26 cellular contexts compared by ENCODE assay signal in the genomic region with DNA sequence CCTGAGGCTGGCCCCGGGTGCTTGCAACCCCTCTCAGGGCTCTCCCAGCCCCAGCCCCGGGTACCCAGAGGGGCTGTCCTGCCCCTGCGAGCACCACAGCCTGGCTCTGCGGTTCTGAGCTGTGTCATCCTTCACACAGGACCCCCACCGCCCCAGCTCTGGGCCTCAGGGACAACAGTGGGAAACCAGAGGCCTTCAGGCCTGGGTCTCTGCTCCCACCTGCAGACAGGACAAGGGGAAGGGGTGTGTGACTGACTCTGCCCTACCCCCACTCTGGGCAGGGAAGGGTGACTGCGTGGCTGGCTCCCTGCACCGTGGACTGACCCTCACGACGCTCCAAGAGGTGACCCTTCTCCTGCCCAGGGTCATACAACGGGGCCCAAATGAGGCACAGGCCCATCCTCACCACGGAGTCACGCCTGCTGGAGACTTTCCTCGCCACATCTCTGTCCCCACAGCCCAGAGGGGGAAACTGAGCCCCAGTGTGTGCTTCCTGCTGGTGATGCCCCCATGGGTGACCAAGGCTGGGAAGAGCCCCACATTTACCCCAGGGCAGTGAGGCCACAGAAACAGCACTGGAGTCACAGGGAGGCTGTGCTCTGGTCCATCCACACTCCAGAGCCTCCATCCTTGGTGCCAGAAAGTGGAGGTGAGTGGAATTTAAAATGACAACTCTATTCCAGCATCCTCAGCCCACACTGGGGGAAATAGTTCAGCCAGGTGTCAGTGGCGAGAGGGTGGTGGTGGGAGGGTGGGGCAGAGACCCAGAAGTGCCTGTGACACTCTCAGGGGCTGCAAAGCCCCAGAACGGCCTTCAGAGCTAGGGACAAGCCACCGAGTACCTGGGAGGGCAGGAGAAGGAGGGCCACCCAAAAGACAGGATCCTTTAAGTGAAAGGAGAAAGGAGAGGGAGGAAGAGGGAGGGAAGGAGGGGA. TPM values are rescaled to one million over a fixed set of nuclear protein-coding genes. Genes with fewer than 3 reads are reported as not detected.
DNase-seq lines count a peak whose midpoint lies in the region; ATAC-seq and TF ChIP-seq lines count a peak whose summit lies in the region.
"Had no signal": no experiment of that assay in that cellular context is flagged by ENCODE, and none has a peak within 500 bp of the region (broad histone marks: within the 10 kb centered on the region; RNA-seq: fewer than 3 reads in every experiment).

No MANE protein-coding gene starts in this region.

- H3K27ac ChIP-seq in IMR-90 (ENCODE audit: insufficient read depth, low read length): no peak overlapping the region
- peak overlapping the region; percentile 91 to 97 for H3K27ac ChIP-seq in right atrium auricular region
- H3K27ac ChIP-seq: ascending aorta, thoracic aorta, WERI-Rb-1 had no signal

- peaks cover 3% of the 10 kb centered on the region for H3K4me1 Mint-ChIP-seq in osteocyte (ENCODE audit: unreplicated experiment)
- peaks cover 3% of the 10 kb centered on the region for H3K4me1 Mint-ChIP-seq in T-helper 2 cell treated with Interferon-gamma antibody and Interleukin-4, amounts not matched to agents 5 μg/mL and 100 μg/mL, for 36 hours (ENCODE audit: low read depth)
- H3K4me1 Mint-ChIP-seq: nephron, T-helper 17 cell had no signal

- TF ChIP-seq RAD21 in IMR-90 (IDR thresholded peaks at IDR 0.05; ENCODE audit: low read length): no peak

- H3K27me3 Mint-ChIP-seq in osteocyte (ENCODE audit: unreplicated experiment): peaks cover 39% of the 10 kb centered on the region
- H3K27me3 Mint-ChIP-seq in T-helper 2 cell treated with Interferon-gamma antibody and Interleukin-4, amounts not matched to agents 5 μg/mL and 100 μg/mL, for 36 hours (ENCODE audit: low read depth): peaks cover 36% of the 10 kb centered on the region

- H3K14ac ChIP-seq in IMR-90 (replicated peaks; ENCODE audit: low read depth, low read length): no peak overlapping the region

- TF ChIP-seq CTCF in IMR-90 (conservative IDR thresholded peaks at IDR 0.05; ENCODE audit: low read depth, low read length): no peak
- no peak for TF ChIP-seq CTCF in right atrium auricular region (IDR thresholded peaks at IDR 0.05)
- TF ChIP-seq CTCF in osteocyte (IDR thresholded peaks at IDR 0.05): no peak

- H2AK9ac ChIP-seq in IMR-90 (replicated peaks; ENCODE audit: low read depth, low read length, poor library complexity): peak overlapping the region; percentile 63

- CTCF ChIA-PET in IMR-90 (lab: Yijun Ruan, JAX): no interaction called here

- no peak overlapping the region for H3K4me3 Mint-ChIP-seq in osteocyte (ENCODE audit: unreplicated experiment)
- H3K4me3 Mint-ChIP-seq in T-helper 2 cell treated with Interferon-gamma antibody and Interleukin-4, amounts not matched to agents 5 μg/mL and 100 μg/mL, for 36 hours: no peak overlapping the region
- H3K4me3 Mint-ChIP-seq: activated naive CD4-positive, alpha-beta T cell treated with anti-CD3 and anti-CD28 coated beads, Interleukin-2, amount 10 ng/mL, durations not matched to agents 7 days and 5 days; activated T-cell treated with anti-CD3 and anti-CD28 coated beads, Interleukin-2, amount 50 U/mL, for 24 hours; CD4-positive, CD25-positive, alpha-beta regulatory T cell; H9; nephron; stimulated activated memory B cell treated with anti-CD40 and anti-IgM and Interleukin-4, amounts not matched to agents 10 μg/mL and 1 μg/mL and 100 μg/mL, for 72 hours; T-helper 17 cell had no signal

- no peak overlapping the region for H3K9ac ChIP-seq in IMR-90 (ENCODE audit: low read depth, low read length)

- no peak overlapping the region for H2AFZ ChIP-seq in IMR-90 (replicated peaks; ENCODE audit: low read length, poor library complexity)

- no peak overlapping the region for H3K56ac ChIP-seq in IMR-90 (ENCODE audit: extremely low read depth, insufficient read depth, low read length)

- no peak overlapping the region for H2AK5ac ChIP-seq in IMR-90 (ENCODE audit: low read depth, low read length)

- no peak for TF ChIP-seq POLR2A in IMR-90 (IDR thresholded peaks at IDR 0.05; ENCODE audit: low read depth, low read length)

- H3K4me2 ChIP-seq in IMR-90 (ENCODE audit: low read depth, low read length): no peak overlapping the region

- no peaks in the 10 kb centered on the region for H3K36me3 Mint-ChIP-seq in osteocyte (ENCODE audit: unreplicated experiment)
- no peaks in the 10 kb centered on the region for H3K36me3 Mint-ChIP-seq in T-helper 2 cell treated with Interferon-gamma antibody and Interleukin-4, amounts not matched to agents 5 μg/mL and 100 μg/mL, for 36 hours (ENCODE audit: low read depth)
- H3K36me3 Mint-ChIP-seq: activated naive CD4-positive, alpha-beta T cell treated with anti-CD3 and anti-CD28 coated beads, Interleukin-2, amount 10 ng/mL, durations not matched to agents 7 days and 5 days; CD4-positive, CD25-positive, alpha-beta regulatory T cell; stimulated activated memory B cell treated with anti-CD40 and anti-IgM and Interleukin-4, amounts not matched to agents 10 μg/mL and 1 μg/mL and 100 μg/mL, for 72 hours had no signal

- no peak overlapping the region for H4K8ac ChIP-seq in IMR-90 (ENCODE audit: low read depth in 2 of 2, low read length in 2 of 2)

- POLR2A ChIA-PET in IMR-90 (lab: Charles Lee; ENCODE audit: unreplicated experiment): no interaction called here

- H4K5ac ChIP-seq in IMR-90 (ENCODE audit: low read depth, low read length): no peak overlapping the region

- H3K4me1 ChIP-seq in IMR-90 (ENCODE audit: control insufficient read depth, insufficient read depth, low read length) (0 out of 2 replicates have a peak, but pooled peaks cover 1% of the 10 kb centered on the region), right atrium auricular region (peaks cover 0 to 42% of the 10 kb centered on the region in 2 donors)
- H3K4me1 ChIP-seq: ascending aorta had no signal

- H2BK20ac ChIP-seq in IMR-90 (ENCODE audit: low read depth, low read length): no peak overlapping the region

- H3K36me3 ChIP-seq in IMR-90 (ENCODE audit: control insufficient read depth, insufficient read depth, low read length): no peaks in the 10 kb centered on the region
- H3K36me3 ChIP-seq in right atrium auricular region: no peaks in the 10 kb centered on the region
- H3K36me3 ChIP-seq: ascending aorta, thoracic aorta, WERI-Rb-1 had no signal

- no peak overlapping the region for H2BK120ac ChIP-seq in IMR-90 (ENCODE audit: low read depth, low read length)

- in situ Hi-C loops in IMR-90 (cut with MboI; ENCODE audit: low sequenced_read_pairs): no loop called here

- BruUV-seq in IMR-90 (replicated peaks; lab: Mats Ljungman, UMichigan): no TSS peak

- intact Hi-C loops in IMR-90 (cut with micrococcal nuclease): no loop called here

- H3K79me1 ChIP-seq in IMR-90 (ENCODE audit: low read depth in 1 of 2, low read length in 2 of 2): no peaks in the 10 kb centered on the region

- H3K9me3 Mint-ChIP-seq in osteocyte (ENCODE audit: unreplicated experiment): peaks cover 5% of the 10 kb centered on the region
- H3K9me3 Mint-ChIP-seq in T-helper 2 cell treated with Interferon-gamma antibody and Interleukin-4, amounts not matched to agents 5 μg/mL and 100 μg/mL, for 36 hours: no peaks in the 10 kb centered on the region
- H3K9me3 Mint-ChIP-seq: activated naive CD4-positive, alpha-beta T cell treated with anti-CD3 and anti-CD28 coated beads, Interleukin-2, amount 10 ng/mL, durations not matched to agents 7 days and 5 days; activated T-cell treated with anti-CD3 and anti-CD28 coated beads, Interleukin-2, amount 50 U/mL, for 24 hours; H9; nephron had no signal

- no peak overlapping the region for H3K4ac ChIP-seq in IMR-90 (ENCODE audit: low read depth, low read length)

- H4K91ac ChIP-seq in IMR-90 (ENCODE audit: insufficient read depth, low read depth, low read length): no peak overlapping the region

- 74% methylated on average over 11 of the region's 16 CpGs; no CpG with 5 or more reads in 1 of the 2 experiments for WGBS in IMR-90 (ENCODE audit: extremely low coverage in 2 of 2, insufficient read length in 1 of 2), 2 experiments

- H2BK15ac ChIP-seq in IMR-90 (ENCODE audit: low read depth, low read length): no peak overlapping the region

- H3K4me3 ChIP-seq in IMR-90 (ENCODE audit: insufficient read depth, low read depth, low read length): no peak overlapping the region
- no peak overlapping the region for H3K4me3 ChIP-seq in right atrium auricular region
- H3K4me3 ChIP-seq: ascending aorta, thoracic aorta had no signal

- dilution Hi-C loops in IMR-90 (cut with HindIII; ENCODE audit: low sequenced_read_pairs, unreplicated experiment): no loop called here

- no peak overlapping the region for H2BK5ac ChIP-seq in IMR-90 (ENCODE audit: low read depth, low read length, poor library complexity, severe bottlenecking)

- H3K9me3 ChIP-seq in IMR-90 (ENCODE audit: control insufficient read depth, insufficient read depth, low read length) (peaks cover 7% of the 10 kb centered on the region; the same call in 1 of the 2 replicates), right atrium auricular region (no peaks in the 10 kb centered on the region)

- no peak overlapping the region for H3K23ac ChIP-seq in IMR-90 (ENCODE audit: low read depth, low read length)

- H3K18ac ChIP-seq in IMR-90 (ENCODE audit: low read depth, low read length): no peak overlapping the region

- peak; percentile 2 for DNase-seq in AG08396 (ENCODE audit: low spot score)
- DNase-seq in IMR-90: no peak
- DNase-seq in right atrium auricular region (ENCODE audit: low spot score): no peak
- peak; percentile 83 for DNase-seq in osteocyte (ENCODE audit: extremely low spot score, unreplicated experiment)
- no peak for DNase-seq in NCI-H1436 treated with DMSO at 0.1 percent for 48 hours (lab: John Stamatoyannopoulos, UW)
- DNase-seq in T-helper 2 cell treated with Interferon-gamma antibody and Interleukin-4, amounts not matched to agents 5 μg/mL and 100 μg/mL, for 36 hours (ENCODE audit: low spot score): no peak
- DNase-seq: activated naive CD4-positive, alpha-beta T cell treated with anti-CD3 and anti-CD28 coated beads, Interleukin-2, amount 10 ng/mL, durations not matched to agents 7 days and 5 days; activated T-cell treated with anti-CD3 and anti-CD28 coated beads, Interleukin-2, amount 50 U/mL, for 24 hours; CD4-positive, CD25-positive, alpha-beta regulatory T cell; effector CD4-positive, alpha-beta T cell; foreskin melanocyte; H9; kidney; midbrain; NCI-H1417 treated with DMSO at 0.1 percent for 48 hours; NCI-H2107; NCI-H526; stimulated activated CD4-positive, alpha-beta T cell treated with anti-CD3 and anti-CD28 coated beads, Interleukin-1b, Interleukin-23, amount 100 ng/mL, for 48 hours; T-helper 17 cell; WERI-Rb-1 had no signal

- no peak overlapping the region for H3K27ac Mint-ChIP-seq in osteocyte (ENCODE audit: unreplicated experiment)
- H3K27ac Mint-ChIP-seq in T-helper 2 cell treated with Interferon-gamma antibody and Interleukin-4, amounts not matched to agents 5 μg/mL and 100 μg/mL, for 36 hours: no peak overlapping the region
- H3K27ac Mint-ChIP-seq: activated naive CD4-positive, alpha-beta T cell treated with anti-CD3 and anti-CD28 coated beads, Interleukin-2, amount 10 ng/mL, durations not matched to agents 7 days and 5 days; activated T-cell treated with anti-CD3 and anti-CD28 coated beads, Interleukin-2, amount 50 U/mL, for 24 hours; H9; nephron; stimulated activated memory B cell treated with anti-CD40 and anti-IgM and Interleukin-4, amounts not matched to agents 10 μg/mL and 1 μg/mL and 100 μg/mL, for 72 hours; T-helper 17 cell had no signal

- H3K27me3 ChIP-seq in IMR-90 (ENCODE audit: control insufficient read depth, insufficient read depth, low read length) (peaks cover 13% of the 10 kb centered on the region), right atrium auricular region (no peaks in the 10 kb centered on the region)
- H3K27me3 ChIP-seq: ascending aorta had no signal

- no peaks in the 10 kb centered on the region for H4K20me1 ChIP-seq in IMR-90 (ENCODE audit: insufficient read depth, low read length)

- ATAC-seq in IMR-90 (ENCODE audit: low read depth): no peak
- no peak for ATAC-seq in HG03159 (IDR thresholded peaks at IDR 0.05; ENCODE audit: unreplicated experiment)
- no peak for ATAC-seq in GM21576 (IDR thresholded peaks at IDR 0.05; ENCODE audit: unreplicated experiment)
- ATAC-seq: stimulated activated memory B cell treated with anti-CD40 and anti-IgM and Interleukin-4, amounts not matched to agents 10 μg/mL and 1 μg/mL and 100 μg/mL, for 72 hours; T-helper 17 cell had no signal

- no peaks in the 10 kb centered on the region for H3K9me1 ChIP-seq in IMR-90 (ENCODE audit: insufficient read depth, low read length)

RNA-seq across cellular contexts. Expression of gene CAMK2B, which starts 13.6 kb away (rescaled TPM):
- total RNA-seq in IMR-90 (2012; rRNA removed) (0.18 and 0.28 TPM in 2 replicates), right atrium auricular region (10 to 100 TPM; 79.9 to 84.7 TPM), osteocyte (not detected in 2 replicates)
- polyA plus RNA-seq in IMR-90 (2012; rRNA removed): 0.14 and 0.36 TPM in 2 replicates
- 0.11 and 0.74 TPM in 2 replicates for polyA plus RNA-seq in IMR-90 (2012; cell fraction: cytosol; rRNA removed)
- polyA plus RNA-seq in IMR-90 (2012; cell fraction: nucleus; rRNA removed; ENCODE audit: low replicate concordance): 0.57 and 1.0 TPM in 2 replicates
- total RNA-seq: CD4-positive, CD25-positive, alpha-beta regulatory T cell had no signal
- polyA plus RNA-seq: CD4-positive, CD25-positive, alpha-beta regulatory T cell had no signal

Comparison
In these comparisons a context has a peak if more than half of its experiments do, and no peak if none do; other contexts are left out.
1. DNase-seq: peak in AG08396 (single experiment) and osteocyte (single experiment); none in IMR-90 (single experiment), right atrium auricular region (single experiment), NCI-H1436 treated with DMSO at 0.1 percent for 48 hours (single experiment) and T-helper 2 cell treated with Interferon-gamma antibody and Interleukin-4, amounts not matched to agents 5 μg/mL and 100 μg/mL, for 36 hours (single experiment).
2. RNA of gene CAMK2B, which starts 13.6 kb away (total RNA-seq): 79.9 to 84.7 TPM in right atrium auricular region; 0.18 to 0.28 TPM in IMR-90 and not detected in osteocyte; every median in the first group is over 10 times any median in the second.